ENCODE assay signal across 1 cellular context in genomic region chr4:8252301-8253173, GRCh38.
A peak's percentile ranks its signal among the peaks of the same experiment; 100 is the strongest.
TF ChIP-seq lines count a peak whose summit lies in the region.

No MANE protein-coding gene starts in this region.

TF ChIP-seq in K562, 482 proteins besides CTCF, POLR2A, EP300 and RAD21 (continued from another document and continues in another):
- TF ChIP-seq GATA2 (CRISPR knock-in tag; IDR thresholded peaks at IDR 0.05), result peak; percentile 89
- 0 out of 2 replicates have a peak, but pooled peaks have one; percentile 64 for TF ChIP-seq SP1 (CRISPR knock-in tag; IDR thresholded peaks at IDR 0.05)
- TF ChIP-seq, protein P1, sequence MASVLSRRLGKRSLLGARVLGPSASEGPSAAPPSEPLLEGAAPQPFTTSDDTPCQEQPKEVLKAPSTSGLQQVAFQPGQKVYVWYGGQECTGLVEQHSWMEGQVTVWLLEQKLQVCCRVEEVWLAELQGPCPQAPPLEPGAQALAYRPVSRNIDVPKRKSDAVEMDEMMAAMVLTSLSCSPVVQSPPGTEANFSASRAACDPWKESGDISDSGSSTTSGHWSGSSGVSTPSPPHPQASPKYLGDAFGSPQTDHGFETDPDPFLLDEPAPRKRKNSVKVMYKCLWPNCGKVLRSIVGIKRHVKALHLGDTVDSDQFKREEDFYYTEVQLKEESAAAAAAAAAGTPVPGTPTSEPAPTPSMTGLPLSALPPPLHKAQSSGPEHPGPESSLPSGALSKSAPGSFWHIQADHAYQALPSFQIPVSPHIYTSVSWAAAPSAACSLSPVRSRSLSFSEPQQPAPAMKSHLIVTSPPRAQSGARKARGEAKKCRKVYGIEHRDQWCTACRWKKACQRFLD (CRISPR knock-in tag; IDR thresholded peaks at IDR 0.05), result no peak
- TF ChIP-seq, protein P2, sequence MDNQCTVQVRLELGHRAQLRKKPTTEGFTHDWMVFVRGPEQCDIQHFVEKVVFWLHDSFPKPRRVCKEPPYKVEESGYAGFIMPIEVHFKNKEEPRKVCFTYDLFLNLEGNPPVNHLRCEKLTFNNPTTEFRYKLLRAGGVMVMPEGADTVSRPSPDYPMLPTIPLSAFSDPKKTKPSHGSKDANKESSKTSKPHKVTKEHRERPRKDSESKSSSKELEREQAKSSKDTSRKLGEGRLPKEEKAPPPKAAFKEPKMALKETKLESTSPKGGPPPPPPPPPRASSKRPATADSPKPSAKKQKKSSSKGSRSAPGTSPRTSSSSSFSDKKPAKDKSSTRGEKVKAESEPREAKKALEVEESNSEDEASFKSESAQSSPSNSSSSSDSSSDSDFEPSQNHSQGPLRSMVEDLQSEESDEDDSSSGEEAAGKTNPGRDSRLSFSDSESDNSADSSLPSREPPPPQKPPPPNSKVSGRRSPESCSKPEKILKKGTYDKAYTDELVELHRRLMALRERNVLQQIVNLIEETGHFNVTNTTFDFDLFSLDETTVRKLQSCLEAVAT (IDR thresholded peaks at IDR 0.05), result peak in 1 of 2 experiments; percentile 97; a peak in 2 of 4 replicates
- peak; percentile 79 for TF ChIP-seq CCNT2 (IDR thresholded peaks at IDR 0.05; ENCODE audit: borderline replicate concordance, extremely low read depth, insufficient read length, low read depth, low read length)
- TF ChIP-seq CEBPG (CRISPR knock-in tag; IDR thresholded peaks at IDR 0.05), result peak; percentile 86
- peak; percentile 59 to 81 for TF ChIP-seq CEBPG (tag; conservative IDR thresholded peaks at IDR 0.05 in 1 of 2, IDR thresholded peaks at IDR 0.05 in 1 of 2)
- TF ChIP-seq SPI1 (IDR thresholded peaks at IDR 0.05; ENCODE audit: borderline replicate concordance, low read depth, low read length), result no peak
- peak; percentile 35; the same call in 1 of the 2 replicates for TF ChIP-seq ZNF239 (CRISPR knock-in tag; IDR thresholded peaks at IDR 0.05)
- TF ChIP-seq SMAD3 (CRISPR knock-in tag; conservative IDR thresholded peaks at IDR 0.05), result 0 out of 2 replicates have a peak, but pooled peaks have one; percentile 55
- TF ChIP-seq CBX3 (IDR thresholded peaks at IDR 0.05; ENCODE audit: borderline replicate concordance in 1 of 2, low read length in 2 of 2), result 0 out of 3 replicates have a peak, but pooled peaks of 1 of the 2 experiments have one; percentile 47
- TF ChIP-seq, protein P3, sequence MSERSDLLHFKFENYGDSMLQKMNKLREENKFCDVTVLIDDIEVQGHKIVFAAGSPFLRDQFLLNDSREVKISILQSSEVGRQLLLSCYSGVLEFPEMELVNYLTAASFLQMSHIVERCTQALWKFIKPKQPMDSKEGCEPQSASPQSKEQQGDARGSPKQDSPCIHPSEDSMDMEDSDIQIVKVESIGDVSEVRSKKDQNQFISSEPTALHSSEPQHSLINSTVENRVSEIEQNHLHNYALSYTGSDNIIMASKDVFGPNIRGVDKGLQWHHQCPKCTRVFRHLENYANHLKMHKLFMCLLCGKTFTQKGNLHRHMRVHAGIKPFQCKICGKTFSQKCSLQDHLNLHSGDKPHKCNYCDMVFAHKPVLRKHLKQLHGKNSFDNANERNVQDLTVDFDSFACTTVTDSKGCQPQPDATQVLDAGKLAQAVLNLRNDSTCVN (CRISPR knock-in tag; IDR thresholded peaks at IDR 0.05), result no peak
- peak; percentile 88 for TF ChIP-seq CBFA2T3 (IDR thresholded peaks at IDR 0.05)
- peak; percentile 55 for TF ChIP-seq HMGN3 (IDR thresholded peaks at IDR 0.05; ENCODE audit: borderline replicate concordance, extremely low read depth, insufficient read length, low read depth, low read length)
- TF ChIP-seq CBFA2T2 (conservative IDR thresholded peaks at IDR 0.05), result peak; percentile 82
- TF ChIP-seq, protein P4, sequence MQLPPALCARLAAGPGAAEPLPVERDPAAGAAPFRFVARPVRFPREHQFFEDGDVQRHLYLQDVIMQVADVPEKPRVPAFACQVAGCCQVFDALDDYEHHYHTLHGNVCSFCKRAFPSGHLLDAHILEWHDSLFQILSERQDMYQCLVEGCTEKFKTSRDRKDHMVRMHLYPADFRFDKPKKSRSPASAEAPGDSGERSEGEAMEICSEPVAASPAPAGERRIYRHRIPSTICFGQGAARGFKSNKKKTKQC (CRISPR knock-in tag; IDR thresholded peaks at IDR 0.05), result no peak
- no peak for TF ChIP-seq NR4A1 (CRISPR knock-in tag; IDR thresholded peaks at IDR 0.05)
- 0 out of 2 replicates have a peak, but pooled peaks have one; percentile 35 for TF ChIP-seq NR4A1 (tag; IDR thresholded peaks at IDR 0.05)
- peak; percentile 82 for TF ChIP-seq FOXJ2 (tag; IDR thresholded peaks at IDR 0.05)
- TF ChIP-seq NBN (IDR thresholded peaks at IDR 0.05; ENCODE audit: low read depth), result peak; percentile 70; the same call in 1 of the 2 replicates
- TF ChIP-seq TRIM25 (IDR thresholded peaks at IDR 0.05; ENCODE audit: borderline replicate concordance), result 0 out of 2 replicates have a peak, but pooled peaks have one; percentile 36
- TF ChIP-seq ELF2 (CRISPR knock-in tag; IDR thresholded peaks at IDR 0.05), result no peak
- peak; percentile 29; the same call in 1 of the 2 replicates for TF ChIP-seq NFIC (IDR thresholded peaks at IDR 0.05)
- TF ChIP-seq CBX1 (IDR thresholded peaks at IDR 0.05; ENCODE audit: low read depth), result no peak
- TF ChIP-seq, protein P5, sequence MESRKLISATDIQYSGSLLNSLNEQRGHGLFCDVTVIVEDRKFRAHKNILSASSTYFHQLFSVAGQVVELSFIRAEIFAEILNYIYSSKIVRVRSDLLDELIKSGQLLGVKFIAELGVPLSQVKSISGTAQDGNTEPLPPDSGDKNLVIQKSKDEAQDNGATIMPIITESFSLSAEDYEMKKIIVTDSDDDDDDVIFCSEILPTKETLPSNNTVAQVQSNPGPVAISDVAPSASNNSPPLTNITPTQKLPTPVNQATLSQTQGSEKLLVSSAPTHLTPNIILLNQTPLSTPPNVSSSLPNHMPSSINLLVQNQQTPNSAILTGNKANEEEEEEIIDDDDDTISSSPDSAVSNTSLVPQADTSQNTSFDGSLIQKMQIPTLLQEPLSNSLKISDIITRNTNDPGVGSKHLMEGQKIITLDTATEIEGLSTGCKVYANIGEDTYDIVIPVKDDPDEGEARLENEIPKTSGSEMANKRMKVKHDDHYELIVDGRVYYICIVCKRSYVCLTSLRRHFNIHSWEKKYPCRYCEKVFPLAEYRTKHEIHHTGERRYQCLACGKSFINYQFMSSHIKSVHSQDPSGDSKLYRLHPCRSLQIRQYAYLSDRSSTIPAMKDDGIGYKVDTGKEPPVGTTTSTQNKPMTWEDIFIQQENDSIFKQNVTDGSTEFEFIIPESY (CRISPR knock-in tag; IDR thresholded peaks at IDR 0.05), result peak; percentile 30; the same call in 1 of the 2 replicates
- TF ChIP-seq, protein P6, sequence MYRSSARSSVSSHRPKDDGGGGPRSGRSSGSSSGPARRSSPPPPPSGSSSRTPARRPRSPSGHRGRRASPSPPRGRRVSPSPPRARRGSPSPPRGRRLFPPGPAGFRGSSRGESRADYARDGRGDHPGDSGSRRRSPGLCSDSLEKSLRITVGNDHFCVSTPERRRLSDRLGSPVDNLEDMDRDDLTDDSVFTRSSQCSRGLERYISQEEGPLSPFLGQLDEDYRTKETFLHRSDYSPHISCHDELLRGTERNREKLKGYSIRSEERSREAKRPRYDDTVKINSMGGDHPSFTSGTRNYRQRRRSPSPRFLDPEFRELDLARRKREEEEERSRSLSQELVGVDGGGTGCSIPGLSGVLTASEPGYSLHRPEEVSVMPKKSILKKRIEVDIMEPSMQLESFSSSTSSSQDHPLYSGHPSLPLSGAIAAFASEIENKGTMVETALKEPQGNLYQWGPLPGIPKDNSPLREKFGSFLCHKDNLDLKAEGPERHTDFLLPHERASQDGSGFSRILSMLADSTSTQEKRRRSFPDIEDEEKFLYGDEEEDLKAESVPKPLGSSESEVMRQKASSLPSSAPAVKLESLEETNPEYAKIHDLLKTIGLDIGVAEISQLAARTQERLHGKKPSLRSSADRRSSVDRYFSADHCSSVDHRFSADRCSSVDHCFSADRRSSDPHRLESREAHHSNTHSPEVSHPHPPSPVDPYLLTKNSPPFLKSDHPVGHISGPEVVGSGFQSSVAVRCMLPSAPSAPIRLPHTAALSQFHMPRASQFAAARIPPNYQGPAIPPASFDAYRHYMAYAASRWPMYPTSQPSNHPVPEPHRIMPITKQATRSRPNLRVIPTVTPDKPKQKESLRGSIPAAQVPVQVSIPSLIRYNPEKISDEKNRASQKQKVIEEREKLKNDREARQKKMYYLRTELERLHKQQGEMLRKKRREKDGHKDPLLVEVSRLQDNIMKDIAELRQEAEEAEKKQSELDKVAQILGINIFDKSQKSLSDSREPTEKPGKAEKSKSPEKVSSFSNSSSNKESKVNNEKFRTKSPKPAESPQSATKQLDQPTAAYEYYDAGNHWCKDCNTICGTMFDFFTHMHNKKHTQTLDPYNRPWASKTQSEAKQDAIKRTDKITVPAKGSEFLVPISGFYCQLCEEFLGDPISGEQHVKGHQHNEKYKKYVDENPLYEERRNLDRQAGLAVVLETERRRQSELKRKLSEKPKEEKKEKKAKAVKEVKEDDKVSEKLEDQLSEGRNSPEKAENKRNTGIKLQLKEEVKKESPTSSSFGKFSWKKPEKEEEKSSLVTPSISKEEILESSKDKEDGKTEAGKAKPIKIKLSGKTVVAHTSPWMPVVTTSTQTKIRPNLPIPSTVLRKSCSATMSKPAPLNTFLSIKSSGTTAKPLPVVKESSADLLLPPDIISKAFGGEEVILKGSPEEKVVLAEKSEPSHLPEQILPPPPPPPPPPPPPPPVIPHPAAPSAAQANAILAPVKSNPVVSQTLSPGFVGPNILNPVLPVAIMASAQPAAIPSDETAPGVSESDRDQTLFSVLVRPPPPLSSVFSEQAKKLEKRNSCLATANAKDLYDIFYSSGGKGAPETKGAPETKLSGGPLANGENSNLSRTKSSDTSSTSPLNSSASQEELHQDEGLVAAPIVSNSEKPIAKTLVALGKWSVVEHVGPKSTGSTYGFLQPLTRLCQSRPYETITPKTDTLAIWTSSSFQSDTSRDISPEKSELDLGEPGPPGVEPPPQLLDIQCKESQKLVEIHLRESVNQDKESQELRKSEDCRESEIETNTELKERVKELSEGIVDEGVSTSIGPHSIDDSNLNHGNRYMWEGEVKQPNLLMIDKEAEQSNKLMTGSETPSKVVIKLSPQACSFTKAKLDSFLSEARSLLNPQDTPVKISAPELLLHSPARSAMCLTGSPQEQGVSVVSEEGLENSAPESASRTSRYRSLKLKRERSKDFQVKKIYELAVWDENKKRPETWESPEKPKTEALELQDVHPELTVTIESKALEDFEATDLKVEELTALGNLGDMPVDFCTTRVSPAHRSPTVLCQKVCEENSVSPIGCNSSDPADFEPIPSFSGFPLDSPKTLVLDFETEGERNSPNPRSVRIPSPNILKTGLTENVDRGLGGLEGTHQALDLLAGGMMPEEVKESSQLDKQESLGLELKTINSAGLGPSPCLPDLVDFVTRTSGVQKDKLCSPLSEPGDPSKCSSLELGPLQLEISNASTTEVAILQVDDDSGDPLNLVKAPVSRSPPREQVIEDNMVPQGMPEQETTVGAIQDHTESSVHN (IDR thresholded peaks at IDR 0.05; ENCODE audit: borderline replicate concordance in 1 of 2, low read depth in 1 of 2), result peak; percentile 51 to 94; a peak in 1 of 4 replicates
- peak; percentile 79; the same call in 1 of the 2 replicates for TF ChIP-seq NCOA1 (IDR thresholded peaks at IDR 0.05; ENCODE audit: low read depth)
- peak; percentile 58 for TF ChIP-seq NEUROD1 (IDR thresholded peaks at IDR 0.05; ENCODE audit: borderline replicate concordance, low read depth, low read length, partially characterized antibody)
- TF ChIP-seq, protein P7, sequence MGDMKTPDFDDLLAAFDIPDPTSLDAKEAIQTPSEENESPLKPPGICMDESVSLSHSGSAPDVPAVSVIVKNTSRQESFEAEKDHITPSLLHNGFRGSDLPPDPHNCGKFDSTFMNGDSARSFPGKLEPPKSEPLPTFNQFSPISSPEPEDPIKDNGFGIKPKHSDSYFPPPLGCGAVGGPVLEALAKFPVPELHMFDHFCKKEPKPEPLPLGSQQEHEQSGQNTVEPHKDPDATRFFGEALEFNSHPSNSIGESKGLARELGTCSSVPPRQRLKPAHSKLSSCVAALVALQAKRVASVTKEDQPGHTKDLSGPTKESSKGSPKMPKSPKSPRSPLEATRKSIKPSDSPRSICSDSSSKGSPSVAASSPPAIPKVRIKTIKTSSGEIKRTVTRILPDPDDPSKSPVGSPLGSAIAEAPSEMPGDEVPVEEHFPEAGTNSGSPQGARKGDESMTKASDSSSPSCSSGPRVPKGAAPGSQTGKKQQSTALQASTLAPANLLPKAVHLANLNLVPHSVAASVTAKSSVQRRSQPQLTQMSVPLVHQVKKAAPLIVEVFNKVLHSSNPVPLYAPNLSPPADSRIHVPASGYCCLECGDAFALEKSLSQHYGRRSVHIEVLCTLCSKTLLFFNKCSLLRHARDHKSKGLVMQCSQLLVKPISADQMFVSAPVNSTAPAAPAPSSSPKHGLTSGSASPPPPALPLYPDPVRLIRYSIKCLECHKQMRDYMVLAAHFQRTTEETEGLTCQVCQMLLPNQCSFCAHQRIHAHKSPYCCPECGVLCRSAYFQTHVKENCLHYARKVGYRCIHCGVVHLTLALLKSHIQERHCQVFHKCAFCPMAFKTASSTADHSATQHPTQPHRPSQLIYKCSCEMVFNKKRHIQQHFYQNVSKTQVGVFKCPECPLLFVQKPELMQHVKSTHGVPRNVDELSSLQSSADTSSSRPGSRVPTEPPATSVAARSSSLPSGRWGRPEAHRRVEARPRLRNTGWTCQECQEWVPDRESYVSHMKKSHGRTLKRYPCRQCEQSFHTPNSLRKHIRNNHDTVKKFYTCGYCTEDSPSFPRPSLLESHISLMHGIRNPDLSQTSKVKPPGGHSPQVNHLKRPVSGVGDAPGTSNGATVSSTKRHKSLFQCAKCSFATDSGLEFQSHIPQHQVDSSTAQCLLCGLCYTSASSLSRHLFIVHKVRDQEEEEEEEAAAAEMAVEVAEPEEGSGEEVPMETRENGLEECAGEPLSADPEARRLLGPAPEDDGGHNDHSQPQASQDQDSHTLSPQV (IDR thresholded peaks at IDR 0.05), result no peak
- peak; percentile 94 to 95 for TF ChIP-seq KDM1A (IDR thresholded peaks at IDR 0.05)
- TF ChIP-seq ZNF639 (CRISPR knock-in tag; conservative IDR thresholded peaks at IDR 0.05 in 1 of 2, IDR thresholded peaks at IDR 0.05 in 1 of 2), result peak in 1 of 2 experiments; percentile 75; a peak in 1 of 4 replicates
- TF ChIP-seq ZNF134 (CRISPR knock-in tag; conservative IDR thresholded peaks at IDR 0.05), result no peak
- peak; percentile 72; the same call in 1 of the 2 replicates for TF ChIP-seq TARDBP (IDR thresholded peaks at IDR 0.05)
- TF ChIP-seq ELF4 (CRISPR knock-in tag; IDR thresholded peaks at IDR 0.05), result 0 out of 2 replicates have a peak, but pooled peaks have one; percentile 41
